1 cellular context compared by ENCODE assay signal in the genomic region with DNA sequence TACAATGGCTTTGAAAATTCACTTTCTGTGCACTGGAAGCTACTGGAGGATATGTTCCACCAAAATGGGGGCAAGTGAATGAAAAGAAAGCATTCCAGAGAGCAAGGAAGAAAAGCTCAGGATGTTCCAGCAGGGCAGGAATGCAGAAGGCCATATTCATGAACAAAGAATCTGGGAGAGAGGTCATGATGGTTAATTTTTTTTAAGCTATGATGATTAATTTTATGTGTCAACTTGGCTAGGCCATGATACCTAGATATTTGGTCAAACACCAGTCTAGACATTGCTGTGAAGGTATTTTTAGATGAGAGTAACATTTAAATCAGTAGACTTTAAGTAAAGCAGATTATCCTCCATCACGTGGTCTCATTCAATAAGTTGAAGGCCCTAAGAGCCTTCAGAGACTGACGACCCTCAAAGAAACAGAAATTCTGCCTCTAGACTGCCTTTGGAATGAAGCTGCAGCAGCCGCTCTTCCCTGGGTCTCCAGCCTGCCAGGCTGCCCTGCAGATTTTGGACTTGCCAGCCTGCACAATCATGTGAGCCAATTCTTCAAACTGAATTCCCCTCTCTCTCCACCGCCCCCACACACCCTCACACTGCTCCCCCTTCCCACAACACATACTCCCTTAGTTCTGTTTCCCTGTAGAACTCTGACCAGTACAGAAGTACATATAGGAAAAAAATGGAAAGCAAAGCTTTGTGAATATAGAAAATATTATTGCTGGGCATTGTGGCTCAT.
TF ChIP-seq lines count a peak whose summit lies in the region.

No MANE protein-coding gene starts in this region.

TF ChIP-seq in K562, 482 proteins besides CTCF, POLR2A, EP300 and RAD21:
- TF ChIP-seq TBL1XR1 (IDR thresholded peaks at IDR 0.05; ENCODE audit: low read length in 2 of 2) (no peak), EGR1 (conservative IDR thresholded peaks at IDR 0.05) (peak; percentile 26; the same call in 1 of the 2 replicates)
